In genomic region chr9:70465398-70465797, GRCh38 we compare ENCODE assay signal across 1 cellular context.
TF ChIP-seq lines count a peak whose summit lies in the region.

No MANE protein-coding gene starts in this region.

TF ChIP-seq in GM23338, 12 proteins besides CTCF, POLR2A, EP300 and RAD21 (continued from another document):
- TF ChIP-seq ZNF462 (CRISPR knock-in tag; IDR thresholded peaks at IDR 0.05) (no peak), REST (IDR thresholded peaks at IDR 0.05; ENCODE audit: unreplicated experiment) (no peak), NANOG (IDR thresholded peaks at IDR 0.05; ENCODE audit: borderline replicate concordance) (no peak), EZH2phosphoT487 (IDR thresholded peaks at IDR 0.05; ENCODE audit: unreplicated experiment) (no peak), EZH2 (IDR thresholded peaks at IDR 0.05; ENCODE audit: low read depth, unreplicated experiment) (no peak)
